ENCODE assay signal across 8 cellular contexts in genomic region chr14:106421431-106422033, GRCh38.
DNase-seq lines count a peak whose midpoint lies in the region; ATAC-seq and TF ChIP-seq lines count a peak whose summit lies in the region.
"Not testable (repeated sequence)": the region's sequence is repeated elsewhere in the genome, so short reads cannot be mapped to it uniquely, and the experiment has no call there.

No MANE protein-coding gene starts in this region.

- not testable (repeated sequence) for H3K27ac Mint-ChIP-seq in CD4-positive, CD25-positive, alpha-beta regulatory T cell; memory B cell

- not testable (repeated sequence) for H3K4me3 Mint-ChIP-seq in CD4-positive, CD25-positive, alpha-beta regulatory T cell
- H3K4me3 Mint-ChIP-seq in memory B cell = peak overlapping the region; percentile 53

- not testable (repeated sequence) for H3K4me3 ChIP-seq in CD4-positive, CD25-positive, alpha-beta regulatory T cell (ENCODE audit: low read depth, low read length); SJCRH30; cardiac fibroblast (replicated peaks in 1 of 2; ENCODE audit: low read depth in 2 of 2, low read length in 2 of 2)

- H3K36me3 ChIP-seq in CD4-positive, CD25-positive, alpha-beta regulatory T cell (ENCODE audit: control insufficient read depth, insufficient read depth, low read length); SJCRH30: not testable (repeated sequence)

- H3K4me1 ChIP-seq in CD4-positive, CD25-positive, alpha-beta regulatory T cell (ENCODE audit: control insufficient read depth, insufficient read depth, low read length, poor library complexity, severe bottlenecking); SJCRH30: not testable (repeated sequence)

- H3K36me3 Mint-ChIP-seq in CD4-positive, CD25-positive, alpha-beta regulatory T cell; memory B cell: not testable (repeated sequence)

- not testable (repeated sequence) for H3K27ac ChIP-seq in CD4-positive, CD25-positive, alpha-beta regulatory T cell (ENCODE audit: insufficient read depth, low read length, poor library complexity, severe bottlenecking); SJCRH30

- peaks cover 48% of the 10 kb centered on the region for H3K27me3 Mint-ChIP-seq in CD4-positive, CD25-positive, alpha-beta regulatory T cell
- H3K27me3 Mint-ChIP-seq in memory B cell = not testable (repeated sequence)

- ATAC-seq in CD4-positive, CD25-positive, alpha-beta regulatory T cell (ENCODE audit: low read depth in 2 of 2) = peak; percentile 71 to 73
- ATAC-seq in GM19467 (IDR thresholded peaks at IDR 0.05; ENCODE audit: unreplicated experiment) (peak; percentile 49), memory B cell (ENCODE audit: low read depth) (peak; percentile 67)

- H3K4me1 Mint-ChIP-seq in CD4-positive, CD25-positive, alpha-beta regulatory T cell; memory B cell: not testable (repeated sequence)

- H3K9me3 Mint-ChIP-seq in CD4-positive, CD25-positive, alpha-beta regulatory T cell; memory B cell: not testable (repeated sequence)

- not testable (repeated sequence) for H3K27me3 ChIP-seq in CD4-positive, CD25-positive, alpha-beta regulatory T cell (ENCODE audit: control insufficient read depth, insufficient read depth, low read length); SJCRH30

- TF ChIP-seq CTCF in cardiac fibroblast (IDR thresholded peaks at IDR 0.05; ENCODE audit: low read depth, low read length) = peak; percentile 48

- H3K9me3 ChIP-seq in CD4-positive, CD25-positive, alpha-beta regulatory T cell (ENCODE audit: control insufficient read depth in 2 of 2, low read length in 2 of 2); SJCRH30 (replicated peaks): not testable (repeated sequence)

- peak; percentile 45 to 52 (median 48) for DNase-seq in CD4-positive, CD25-positive, alpha-beta regulatory T cell
- peak; percentile 74 for DNase-seq in NCI-H146 (lab: John Stamatoyannopoulos, UW)
- DNase-seq in SJCRH30 = peak; percentile 41 to 51
- DNase-seq in activated CD8-positive, alpha-beta memory T cell treated with anti-CD3 and anti-CD28 coated beads for 4 hours (ENCODE audit: low read depth in 2 of 2) = peak; percentile 21 to 74
- DNase-seq in cardiac fibroblast (ENCODE audit: low read depth in 2 of 2) = peak in 1 of 2 donors; percentile 7
- peak; percentile 72 to 80 for DNase-seq in memory B cell (ENCODE audit: low spot score in 2 of 2)
- DNase-seq in stimulated activated CD8-positive, alpha-beta memory T cell treated with anti-CD3 and anti-CD28 coated beads, Interleukin-15, amount 100 ng/mL, for 48 hours (ENCODE audit: low read depth in 2 of 2) = peak; percentile 51 to 69
